Comparison of ENCODE assay signal across 8 cellular contexts in genomic region chr1:27632387-27633297, GRCh38. TPM values are rescaled to one million over a fixed set of nuclear protein-coding genes. Genes with fewer than 3 reads are reported as not detected.
DNase-seq lines count a peak whose midpoint lies in the region; ATAC-seq and TF ChIP-seq lines count a peak whose summit lies in the region.

No MANE protein-coding gene starts in this region.

- TF ChIP-seq CTCF in OCI-LY7 (conservative IDR thresholded peaks at IDR 0.05; ENCODE audit: low read length) (no peak), Caco-2 (IDR thresholded peaks at IDR 0.05; ENCODE audit: insufficient read depth in 1 of 2, low read depth in 1 of 2, low read length in 1 of 2, severe bottlenecking in 1 of 2, unreplicated experiment in 1 of 2) (no peak)

- H3K4me3 ChIP-seq in BLaER1 (no peak overlapping the region), OCI-LY7 (ENCODE audit: low read depth, low read length, poor library complexity, severe bottlenecking) (no peak overlapping the region), duodenal mucosa (ENCODE audit: low read depth in 1 of 2, low read length in 2 of 2) (peak overlapping the region in 1 of 2 donors; percentile 3), Caco-2 (ENCODE audit: low read depth, low read length) (no peak overlapping the region)

- H3K27ac ChIP-seq in BLaER1 = peak overlapping the region; percentile 14
- peak overlapping the region; percentile 51 for H3K27ac ChIP-seq in OCI-LY7 (ENCODE audit: low read depth, low read length, poor library complexity, severe bottlenecking)
- peak overlapping the region; percentile 43 for H3K27ac ChIP-seq in duodenal mucosa (ENCODE audit: low read depth, low read length)

- H3K27ac Mint-ChIP-seq in Caco-2 (ENCODE audit: unreplicated experiment) = no peak overlapping the region

- H3K9me3 Mint-ChIP-seq in Caco-2 (ENCODE audit: unreplicated experiment) = no peaks in the 10 kb centered on the region

- DNase-seq in OCI-LY7 (ENCODE audit: low spot score) = peak; percentile 62
- peak; percentile 56 to 63 for DNase-seq in stimulated activated CD8-positive, alpha-beta memory T cell treated with anti-CD3 and anti-CD28 coated beads, Interleukin-2, amount 100 ng/mL, for 48 hours (ENCODE audit: low read depth in 2 of 2)
- DNase-seq in SW 1271 (lab: John Stamatoyannopoulos, UW) = no peak
- DNase-seq in Caco-2 = no peak
- no peak for DNase-seq in ureter (ENCODE audit: low spot score)

- intact Hi-C loops in OCI-LY7 (cut with micrococcal nuclease; ENCODE audit: unreplicated experiment) (no loop called here), Caco-2 (cut with micrococcal nuclease; ENCODE audit: unreplicated experiment) (no loop called here)

- H3K9me3 ChIP-seq in BLaER1 = no peaks in the 10 kb centered on the region
- no peaks in the 10 kb centered on the region for H3K9me3 ChIP-seq in OCI-LY7 (ENCODE audit: low read length)
- no peaks in the 10 kb centered on the region for H3K9me3 ChIP-seq in duodenal mucosa (ENCODE audit: control insufficient read depth in 1 of 2, low read length in 2 of 2)
- H3K9me3 ChIP-seq in Caco-2 = no peaks in the 10 kb centered on the region

- peak; percentile 36 for ATAC-seq in GM19463 (IDR thresholded peaks at IDR 0.05; ENCODE audit: unreplicated experiment)

- H3K4me3 Mint-ChIP-seq in Caco-2 (ENCODE audit: unreplicated experiment) = no peak overlapping the region

- CTCF ChIA-PET in OCI-LY7 (lab: Charles Lee; ENCODE audit: unreplicated experiment) (no interaction called here), Caco-2 (lab: Charles Lee) (interaction anchor here (0.6 to 0.7 kb wide), 2 partner anchors 23 to 288 kb away, joined by 3 read pairs; no protein-coding TSS in a partner anchor)

- POLR2A ChIA-PET in OCI-LY7 (lab: Charles Lee) = interaction anchor here (0.7 to 1.2 kb wide), 2 partner anchors 42 to 676 kb away, joined by 3 to 4 read pairs; no protein-coding TSS in a partner anchor
- POLR2A ChIA-PET in Caco-2 (lab: Charles Lee) = no interaction called here

- H3K4me1 ChIP-seq in BLaER1 (peaks cover 99% of the 10 kb centered on the region), OCI-LY7 (ENCODE audit: insufficient read depth, low read length, poor library complexity, severe bottlenecking) (peaks cover 68% of the 10 kb centered on the region), duodenal mucosa (ENCODE audit: control insufficient read depth in 1 of 2, insufficient read depth in 2 of 2, low read length in 2 of 2) (peaks cover 8 to 36% of the 10 kb centered on the region in 2 donors), Caco-2 (no peaks in the 10 kb centered on the region)

- no peaks in the 10 kb centered on the region for H3K9me2 ChIP-seq in OCI-LY7 (ENCODE audit: insufficient read depth, low read length)

- H2AFZ ChIP-seq in OCI-LY7 (ENCODE audit: low read length) = peak overlapping the region; percentile 6; the same call in 1 of the 2 replicates

- H3K27me3 Mint-ChIP-seq in Caco-2 (ENCODE audit: insufficient read depth, unreplicated experiment) = no peaks in the 10 kb centered on the region

- H3K36me3 ChIP-seq in BLaER1 (no peaks in the 10 kb centered on the region), OCI-LY7 (ENCODE audit: insufficient read depth, low read length) (no peaks in the 10 kb centered on the region), duodenal mucosa (ENCODE audit: control insufficient read depth in 1 of 2, insufficient read depth in 2 of 2, low read length in 2 of 2) (no peaks in the 10 kb centered on the region), Caco-2 (ENCODE audit: control insufficient read depth, insufficient read depth, low read length) (no peaks in the 10 kb centered on the region)

- H3K4me1 Mint-ChIP-seq in Caco-2 (ENCODE audit: low read depth, unreplicated experiment) = no peaks in the 10 kb centered on the region

- no peaks in the 10 kb centered on the region for H3K36me3 Mint-ChIP-seq in Caco-2 (ENCODE audit: insufficient read depth, unreplicated experiment)

- H3K9ac ChIP-seq in BLaER1 (no peak overlapping the region), duodenal mucosa (ENCODE audit: low read depth in 1 of 2, low read length in 2 of 2) (no peak overlapping the region)

- H3K4me2 ChIP-seq in BLaER1 = peak overlapping the region; percentile 87
- peak overlapping the region; percentile 55 for H3K4me2 ChIP-seq in OCI-LY7 (ENCODE audit: low read length)

- no peaks in the 10 kb centered on the region for H4K20me1 ChIP-seq in BLaER1
- H4K20me1 ChIP-seq in OCI-LY7 (ENCODE audit: insufficient read depth, low read length) = no peaks in the 10 kb centered on the region

- no peaks in the 10 kb centered on the region for H3K79me2 ChIP-seq in OCI-LY7 (ENCODE audit: insufficient read depth, low read depth, low read length)

- no TSS peak for BruUV-seq in OCI-LY7 (replicated peaks; lab: Mats Ljungman, UMichigan)
- no TSS peak for BruUV-seq in Caco-2 (replicated peaks; lab: Mats Ljungman, UMichigan)

- peaks cover 11% of the 10 kb centered on the region for H3K27me3 ChIP-seq in BLaER1
- peaks cover 21 to 25% of the 10 kb centered on the region in 2 donors for H3K27me3 ChIP-seq in duodenal mucosa (ENCODE audit: control insufficient read depth in 1 of 2, insufficient read depth in 2 of 2, low read length in 2 of 2)
- H3K27me3 ChIP-seq in Caco-2 (replicated peaks; ENCODE audit: control insufficient read depth, insufficient read depth, low read length) = no peaks in the 10 kb centered on the region

RNA-seq across cellular contexts. Expression of gene FGR, which starts 2.3 kb away (rescaled TPM):
- 2.2 and 4.1 TPM in 2 replicates for total RNA-seq in OCI-LY7 (2014; rRNA removed; shearing (Covaris generic))
- 0.98 and 1.2 TPM in 2 replicates for total RNA-seq in OCI-LY7 (2022)
- not detected in 2 replicates for total RNA-seq in Caco-2 (2022)
- total RNA-seq in ureter = 17.2 TPM

RNA-seq across cellular contexts. Expression of gene AHDC1, which starts 28.7 kb away (rescaled TPM):
- 5.5 and 6.5 TPM in 2 replicates for total RNA-seq in OCI-LY7 (2014; rRNA removed; shearing (Covaris generic))
- 8.4 and 13.8 TPM in 2 replicates for total RNA-seq in OCI-LY7 (2022)
- total RNA-seq in Caco-2 (2022) = 17.0 and 17.3 TPM in 2 replicates
- 27.3 TPM for total RNA-seq in ureter

RNA-seq across cellular contexts. Expression of gene IFI6, which starts 39.4 kb away (rescaled TPM):
- total RNA-seq in OCI-LY7 (2014; rRNA removed; shearing (Covaris generic)) = 7.7 and 9.5 TPM in 2 replicates
- total RNA-seq in OCI-LY7 (2022) = 6.0 and 6.8 TPM in 2 replicates
- 39.0 and 44.5 TPM in 2 replicates for total RNA-seq in Caco-2 (2022)
- 14.3 TPM for total RNA-seq in ureter

Comparison
In these comparisons a context has a peak if more than half of its experiments do, and no peak if none do; other contexts are left out.
1. DNase-seq: peak in OCI-LY7 (single experiment) and stimulated activated CD8-positive, alpha-beta memory T cell treated with anti-CD3 and anti-CD28 coated beads, Interleukin-2, amount 100 ng/mL, for 48 hours (2 of 2); none in SW 1271 (0 of 2), Caco-2 (0 of 2) and ureter (single experiment).
2. Peak in every context shown above with its lines, with median percentiles within 50 percentile points of each other: H3K27ac ChIP-seq.